In genomic region chr6:292506-293184, GRCh38 we compare ENCODE assay signal across 8 cellular contexts. TPM values are rescaled to one million over a fixed set of nuclear protein-coding genes. Genes with fewer than 3 reads are reported as not detected.
DNase-seq lines count a peak whose midpoint lies in the region; ATAC-seq and TF ChIP-seq lines count a peak whose summit lies in the region.

No MANE protein-coding gene starts in this region.

- H3K4me1 Mint-ChIP-seq in Calu3 (ENCODE audit: low read depth, unreplicated experiment), result no peaks in the 10 kb centered on the region

- peak overlapping the region; percentile 25 for H3K27ac Mint-ChIP-seq in Calu3 (ENCODE audit: unreplicated experiment)

- ATAC-seq in GM21786 (IDR thresholded peaks at IDR 0.05; ENCODE audit: unreplicated experiment), result peak; percentile 29

- BruUV-seq in Calu3 (replicated peaks; lab: Mats Ljungman, UMichigan), result no TSS peak

- H3K9me3 Mint-ChIP-seq in Calu3 (ENCODE audit: low read depth, unreplicated experiment), result peaks cover 5% of the 10 kb centered on the region

- peaks cover 14% of the 10 kb centered on the region for H3K36me3 Mint-ChIP-seq in Calu3 (ENCODE audit: insufficient read depth, unreplicated experiment)

- intact Hi-C loops in Calu3 (cut with micrococcal nuclease; ENCODE audit: unreplicated experiment), result no loop called here
- intact Hi-C loops in cardiac septum (cut with DNase I), result loop anchor here (1.0 to 5.0 kb wide), 4 partner anchors 20 to 210 kb away; no protein-coding TSS in a partner anchor

- CTCF ChIA-PET in Calu3 (lab: Charles Lee), result no interaction called here

- peak; percentile 36 for DNase-seq in Calu3
- peak; percentile 52 for DNase-seq in LoVo (ENCODE audit: low spot score)
- peak; percentile 72 for DNase-seq in activated T-helper 9 cell treated with anti-CD3 and anti-CD28 coated beads, Interleukin-2, amount 50 U/mL, for 16 hours (ENCODE audit: low read depth)
- peak; percentile 93 for DNase-seq in cardiac septum (ENCODE audit: low spot score)
- peak; percentile 72 for DNase-seq in retina
- DNase-seq in UCSD-AML1 (lab: John Stamatoyannopoulos, UW; ENCODE audit: unreplicated experiment), result no peak
- DNase-seq in HK-2 (ENCODE audit: unreplicated experiment), result no peak

- TF ChIP-seq CTCF in Calu3 (IDR thresholded peaks at IDR 0.05; ENCODE audit: unreplicated experiment), result no peak

- H3K27me3 Mint-ChIP-seq in Calu3 (ENCODE audit: unreplicated experiment), result peaks cover 16% of the 10 kb centered on the region

- H3K4me3 Mint-ChIP-seq in Calu3 (ENCODE audit: low read depth, unreplicated experiment), result peak overlapping the region; percentile 67

RNA-seq across cellular contexts. Expression of gene DUSP22, which starts 0.4 kb away (rescaled TPM):
- total RNA-seq in Calu3 (2022) (14.2 and 14.7 TPM in 2 replicates), cardiac septum (49.2 TPM)

Comparison
In these comparisons a context has a peak if more than half of its experiments do, and no peak if none do; other contexts are left out.
1. DNase-seq: peak in Calu3 (single experiment), LoVo (single experiment), activated T-helper 9 cell treated with anti-CD3 and anti-CD28 coated beads, Interleukin-2, amount 50 U/mL, for 16 hours (single experiment), cardiac septum (single experiment) and retina (single experiment); none in UCSD-AML1 (single experiment) and HK-2 (single experiment).